35 cellular contexts compared by ENCODE assay signal in the genomic region with DNA sequence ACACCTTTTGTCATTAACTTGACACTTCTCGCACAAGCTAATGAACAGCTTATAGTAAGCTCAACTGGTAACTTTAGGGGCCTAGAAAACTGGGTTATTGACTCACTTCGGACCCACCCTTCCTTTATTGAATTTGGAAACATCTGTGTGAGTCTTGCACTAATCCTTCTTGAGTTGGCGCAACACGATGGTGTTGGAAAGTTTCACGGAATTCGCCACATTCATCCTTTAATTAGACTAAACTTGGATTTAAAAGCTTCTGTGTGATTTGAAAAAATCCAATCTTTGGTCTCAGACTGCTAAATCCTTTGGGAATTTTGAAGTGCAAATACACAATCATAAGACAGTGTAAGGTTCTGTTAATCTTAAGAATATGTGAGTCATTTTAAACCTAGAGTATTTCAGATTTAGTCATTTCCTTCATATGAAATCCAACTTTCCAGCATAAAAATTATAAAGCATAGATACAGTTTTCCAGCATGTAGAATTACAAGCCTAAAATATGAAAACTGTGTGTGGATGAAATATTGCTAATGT. TPM values are rescaled to one million over a fixed set of nuclear protein-coding genes. Genes with fewer than 3 reads are reported as not detected.
DNase-seq lines count a peak whose midpoint lies in the region; ATAC-seq, FAIRE-seq and TF ChIP-seq lines count a peak whose summit lies in the region.
"Had no signal": no experiment of that assay in that cellular context is flagged by ENCODE, and none has a peak within 500 bp of the region (broad histone marks: within the 10 kb centered on the region; RNA-seq: fewer than 3 reads in every experiment).

No MANE protein-coding gene starts in this region.

- peaks cover 17% of the 10 kb centered on the region for H3K4me1 ChIP-seq in ACC112 (ENCODE audit: control insufficient read depth, insufficient read depth, low read length, unreplicated experiment)
- no peaks in the 10 kb centered on the region for H3K4me1 ChIP-seq in heart right ventricle
- H3K4me1 ChIP-seq: BE2C, body of pancreas, transverse colon had no signal

- no peaks in the 10 kb centered on the region for H3K36me3 ChIP-seq in ACC112 (ENCODE audit: insufficient read depth, low read length)
- H3K36me3 ChIP-seq in bronchial epithelial cell (ENCODE audit: control insufficient read depth, insufficient read depth, low read length) = no peaks in the 10 kb centered on the region
- H3K36me3 ChIP-seq in heart right ventricle = no peaks in the 10 kb centered on the region
- H3K36me3 ChIP-seq: BE2C, transverse colon, WERI-Rb-1 had no signal

- H3K9me3 ChIP-seq in heart right ventricle = no peaks in the 10 kb centered on the region
- H3K9me3 ChIP-seq: BE2C, body of pancreas, transverse colon had no signal

- no peaks in the 10 kb centered on the region for H3K79me2 ChIP-seq in ACC112 (ENCODE audit: control insufficient read depth, insufficient read depth, low read length, unreplicated experiment)

- no peak for ATAC-seq in heart right ventricle
- ATAC-seq: body of pancreas; naive thymus-derived CD4-positive, alpha-beta T cell had no signal

- no peak overlapping the region for H3K4me3 ChIP-seq in ACC112 (ENCODE audit: low read depth, low read length)
- H3K4me3 ChIP-seq in bronchial epithelial cell (ENCODE audit: low read depth, low read length) = no peak overlapping the region
- H3K4me3 ChIP-seq in fibroblast of villous mesenchyme (ENCODE audit: low read depth, low read length) = no peak overlapping the region
- H3K4me3 ChIP-seq in heart right ventricle = no peak overlapping the region
- H3K4me3 ChIP-seq: body of pancreas, skin epidermis, transverse colon had no signal

- H3K27ac ChIP-seq in ACC112 (ENCODE audit: low read depth, low read length) = peak overlapping the region; percentile 62
- no peak overlapping the region for H3K27ac ChIP-seq in heart right ventricle
- H3K27ac ChIP-seq: body of pancreas, KMS-11, skin epidermis, transverse colon, WERI-Rb-1 had no signal

- DNase-seq in LHCN-M2 (ENCODE audit: low read depth) = peak; percentile 64
- peak; percentile 59 for DNase-seq in bronchial epithelial cell (ENCODE audit: low read depth)
- peak; percentile 14 for DNase-seq in fibroblast of villous mesenchyme (ENCODE audit: low read depth)
- DNase-seq in HK-2 (ENCODE audit: unreplicated experiment) = no peak
- DNase-seq in stimulated activated CD4-positive, alpha-beta T cell treated with anti-CD3 and anti-CD28 coated beads, Interleukin-4, amount 100 ng/mL, for 1 hour = no peak
- no peak for DNase-seq in heart right ventricle
- no peak for DNase-seq in kidney glomerular epithelial cell (lab: John Stamatoyannopoulos, UW)
- DNase-seq: activated CD4-positive, alpha-beta T cell treated with anti-CD3 and anti-CD28 coated beads, Interleukin-2, amount 10 ng/mL, durations not matched to agents 24 days and 14 days; activated gamma-delta T cell; activated T-cell treated with anti-CD3 and anti-CD28 coated beads, Interleukin-2, amount 50 U/mL, for 1 hour; BE2C; body of pancreas; CD8-positive, alpha-beta memory T cell; DMS153; effector CD8-positive, alpha-beta T cell; erythroblast; H9; islet precursor cell; midbrain; naive thymus-derived CD4-positive, alpha-beta T cell; NCI-H1436; NCI-H345; NCI-H774; stimulated activated CD4-positive, alpha-beta T cell treated with anti-CD3 and anti-CD28 coated beads, Interleukin-1b, Interleukin-23, amount 100 ng/mL, for 48 hours; transverse colon; WERI-Rb-1 had no signal

- H3K27me3 ChIP-seq in ACC112 (ENCODE audit: insufficient read depth, low read length) = no peaks in the 10 kb centered on the region
- no peaks in the 10 kb centered on the region for H3K27me3 ChIP-seq in bronchial epithelial cell (ENCODE audit: control insufficient read depth, insufficient read depth, low read length)
- peaks cover 0 to 3% (median 0%) of the 10 kb centered on the region in 7 donors for H3K27me3 ChIP-seq in heart right ventricle
- H3K27me3 ChIP-seq: BE2C, body of pancreas, transverse colon had no signal

- H2AFZ ChIP-seq in ACC112 (ENCODE audit: low read length, unreplicated experiment) = peak overlapping the region; percentile 14

- intact Hi-C loops in heart right ventricle (cut with DNase I) = no loop called here

- TF ChIP-seq CTCF in bronchial epithelial cell (IDR thresholded peaks at IDR 0.05; ENCODE audit: insufficient read depth, low read length, severe bottlenecking) = no peak
- no peak for TF ChIP-seq CTCF in fibroblast of villous mesenchyme (IDR thresholded peaks at IDR 0.05; ENCODE audit: insufficient read depth, low read depth, low read length)
- no peak for TF ChIP-seq CTCF in heart right ventricle (IDR thresholded peaks at IDR 0.05)

- FAIRE-seq in bronchial epithelial cell (lab: Jason Lieb, UNC) = no peak
- FAIRE-seq: A204.1, colon, G401.6 had no signal

- 84 to 87% methylated on average over 6 of the region's 6 CpGs for WGBS in heart right ventricle, 2 donors

RNA-seq across cellular contexts. Expression of a gene that starts 15.1 kb away (rescaled TPM):
- total RNA-seq in LHCN-M2 (2014; rRNA removed) = 4.1 and 4.2 TPM in 2 replicates
- polyA plus RNA-seq in LHCN-M2 (2012) = 1.4 TPM
- total RNA-seq in bronchial epithelial cell = 5.2 and 6.8 TPM in 2 replicates
- 8.7 and 11.2 TPM in 2 replicates for total RNA-seq in fibroblast of villous mesenchyme
- 10 to 100 TPM in 3 of 10 donors, 1 to 10 TPM in 7; 3.0 to 19.5 (median 6.4) TPM for total RNA-seq in heart right ventricle
- polyA plus RNA-seq in heart right ventricle = 1 to 10 TPM; 1.7 to 4.8 TPM
- polyA plus RNA-seq: CD8-positive, alpha-beta memory T cell; naive thymus-derived CD4-positive, alpha-beta T cell had no signal

RNA-seq across cellular contexts. Expression of a gene that starts 21.9 kb away (rescaled TPM):
- total RNA-seq in LHCN-M2 (2014; rRNA removed) = 0.06 TPM in 1 of 2 replicates, not detected in the other
- not detected for polyA plus RNA-seq in LHCN-M2 (2012)
- total RNA-seq in bronchial epithelial cell = not detected in 2 replicates
- not detected in 2 replicates for total RNA-seq in fibroblast of villous mesenchyme
- not detected for total RNA-seq in heart right ventricle
- polyA plus RNA-seq in heart right ventricle = under 1 TPM in 1 of 2 donors, not detected in 1; 0.03 TPM
- total RNA-seq: activated CD4-positive, alpha-beta T cell treated with anti-CD3 and anti-CD28 coated beads, Interleukin-2, amount 10 ng/mL, durations not matched to agents 24 days and 14 days; activated CD8-positive, alpha-beta memory T cell treated with anti-CD3 and anti-CD28 coated beads for 36 hours; body of pancreas; CD8-positive, alpha-beta memory T cell; H9; lower leg skin; naive thymus-derived CD4-positive, alpha-beta T cell; pulmonary artery endothelial cell; transverse colon had no signal
- polyA plus RNA-seq: CD8-positive, alpha-beta memory T cell; naive thymus-derived CD4-positive, alpha-beta T cell had no signal

Comparison
In these comparisons a context has a peak if more than half of its experiments do, and no peak if none do; other contexts are left out.
1. DNase-seq: peak in LHCN-M2 (single experiment), bronchial epithelial cell (single experiment) and fibroblast of villous mesenchyme (single experiment); none in HK-2 (single experiment), stimulated activated CD4-positive, alpha-beta T cell treated with anti-CD3 and anti-CD28 coated beads, Interleukin-4, amount 100 ng/mL, for 1 hour (single experiment), heart right ventricle (0 of 2) and kidney glomerular epithelial cell (single experiment).